In genomic region chr11:111359223-111360149, GRCh38 we compare ENCODE assay signal across 15 cellular contexts. TPM values are rescaled to one million over a fixed set of nuclear protein-coding genes. Genes with fewer than 3 reads are reported as not detected.
DNase-seq lines count a peak whose midpoint lies in the region; ATAC-seq and FAIRE-seq lines count a peak whose summit lies in the region.
"Had no signal": no experiment of that assay in that cellular context is flagged by ENCODE, and none has a peak within 500 bp of the region (broad histone marks: within the 10 kb centered on the region; RNA-seq: fewer than 3 reads in every experiment).

No MANE protein-coding gene starts in this region.

- no peak overlapping the region for H3K9ac ChIP-seq in mesendoderm (ENCODE audit: low read length)

- no peak overlapping the region for H3K4me3 Mint-ChIP-seq in T-helper 2 cell treated with Interferon-gamma antibody and Interleukin-4, amounts not matched to agents 5 μg/mL and 100 μg/mL, for 36 hours
- H3K4me3 Mint-ChIP-seq: neural crest cell had no signal

- no peaks in the 10 kb centered on the region for H3K27me3 ChIP-seq in mesendoderm (ENCODE audit: insufficient read depth, low read length, poor library complexity)

- H3K36me3 Mint-ChIP-seq in T-helper 2 cell treated with Interferon-gamma antibody and Interleukin-4, amounts not matched to agents 5 μg/mL and 100 μg/mL, for 36 hours (ENCODE audit: low read depth), result no peaks in the 10 kb centered on the region

- H3K56ac ChIP-seq in mesendoderm (ENCODE audit: low read length), result no peak overlapping the region

- DNase-seq in DMS 273 (lab: John Stamatoyannopoulos, UW; ENCODE audit: unreplicated experiment) (peak; percentile 8), DMS 273 treated with DMSO at 0.1 percent for 48 hours (lab: John Stamatoyannopoulos, UW) (no peak), GM19239 (ENCODE audit: insufficient read length, low spot score) (no peak), mesendoderm (peak; percentile 21), middle frontal gyrus (ENCODE audit: extremely low spot score, low spot score) (no peak)
- peak; percentile 17 for DNase-seq in T-helper 2 cell treated with Interferon-gamma antibody and Interleukin-4, amounts not matched to agents 5 μg/mL and 100 μg/mL, for 36 hours (ENCODE audit: low spot score)
- DNase-seq: effector CD8-positive, alpha-beta T cell; HCEC 1CT; NCI-H2227 treated with DMSO at 0.1 percent for 48 hours had no signal

- H3K27ac Mint-ChIP-seq in T-helper 2 cell treated with Interferon-gamma antibody and Interleukin-4, amounts not matched to agents 5 μg/mL and 100 μg/mL, for 36 hours, result no peak overlapping the region

- no peak overlapping the region for H3K23ac ChIP-seq in mesendoderm (ENCODE audit: low read length)

- H3K4me1 ChIP-seq in mesendoderm (ENCODE audit: control insufficient read depth, low read depth, low read length), result no peaks in the 10 kb centered on the region

- H3K18ac ChIP-seq in mesendoderm (ENCODE audit: low read length), result no peak overlapping the region

- no peak overlapping the region for H2BK15ac ChIP-seq in mesendoderm (replicated peaks; ENCODE audit: low read depth)

- H3K36me3 ChIP-seq in mesendoderm (ENCODE audit: control insufficient read depth, insufficient read depth, low read length), result no peaks in the 10 kb centered on the region

- ATAC-seq in HG03159 (IDR thresholded peaks at IDR 0.05; ENCODE audit: unreplicated experiment) (no peak), HG02885 (IDR thresholded peaks at IDR 0.05; ENCODE audit: poor library complexity, unreplicated experiment) (no peak)

- no peak overlapping the region for H2BK5ac ChIP-seq in mesendoderm (ENCODE audit: low read length)

- H2AK5ac ChIP-seq in mesendoderm (ENCODE audit: low read length), result no peak overlapping the region

- no peak overlapping the region for H4K8ac ChIP-seq in mesendoderm (ENCODE audit: low read depth, low read length)

- H3K79me2 ChIP-seq in mesendoderm (ENCODE audit: control insufficient read depth, insufficient read depth, low read length), result no peaks in the 10 kb centered on the region

- no peak overlapping the region for H2BK120ac ChIP-seq in mesendoderm (ENCODE audit: low read depth, low read length)

- H3K4ac ChIP-seq in mesendoderm (ENCODE audit: low read depth, low read length), result no peak overlapping the region

- peak; percentile 79 for FAIRE-seq in GM19239 (lab: Jason Lieb, UNC)
- FAIRE-seq: A204.1, kidney had no signal

- H3K27ac ChIP-seq in mesendoderm (ENCODE audit: low read depth, low read length), result no peak overlapping the region
- H3K27ac ChIP-seq: RWPE1 had no signal

- H3K4me3 ChIP-seq in mesendoderm (ENCODE audit: low read length), result no peak overlapping the region

- H3K79me1 ChIP-seq in mesendoderm (ENCODE audit: low read length), result no peaks in the 10 kb centered on the region

- no peak overlapping the region for H4K5ac ChIP-seq in mesendoderm (ENCODE audit: low read length)

- H3K9me3 Mint-ChIP-seq in T-helper 2 cell treated with Interferon-gamma antibody and Interleukin-4, amounts not matched to agents 5 μg/mL and 100 μg/mL, for 36 hours, result no peaks in the 10 kb centered on the region
- H3K9me3 Mint-ChIP-seq: neural crest cell had no signal

- no CpG with 5 or more reads among the region's 7 CpGs for WGBS in mesendoderm (ENCODE audit: extremely low coverage, insufficient coverage, low lambda C conversion rate)

- H3K27me3 Mint-ChIP-seq in T-helper 2 cell treated with Interferon-gamma antibody and Interleukin-4, amounts not matched to agents 5 μg/mL and 100 μg/mL, for 36 hours (ENCODE audit: low read depth), result no peaks in the 10 kb centered on the region

- H3K4me2 ChIP-seq in mesendoderm (ENCODE audit: low read length), result no peak overlapping the region

- H3K4me1 Mint-ChIP-seq in T-helper 2 cell treated with Interferon-gamma antibody and Interleukin-4, amounts not matched to agents 5 μg/mL and 100 μg/mL, for 36 hours (ENCODE audit: low read depth), result no peaks in the 10 kb centered on the region
- H3K4me1 Mint-ChIP-seq: neural crest cell had no signal

RNA-seq across cellular contexts. Expression of gene POU2AF1, which starts 19.6 kb away (rescaled TPM):
- polyA plus RNA-seq in mesendoderm (2013, experiment 1 of 2), result 0.07 TPM
- 0.11 TPM for polyA plus RNA-seq in mesendoderm (2013, experiment 2 of 2)

Comparison
In these comparisons a context has a peak if more than half of its experiments do, and no peak if none do; other contexts are left out.
1. DNase-seq: peak in DMS 273 (single experiment), T-helper 2 cell treated with Interferon-gamma antibody and Interleukin-4, amounts not matched to agents 5 μg/mL and 100 μg/mL, for 36 hours (single experiment) and mesendoderm (single experiment); none in DMS 273 treated with DMSO at 0.1 percent for 48 hours (single experiment), GM19239 (single experiment) and middle frontal gyrus (single experiment).